ENCODE assay signal across 12 cellular contexts in genomic region chr3:10926441-10926830, GRCh38.
"Had no signal": no experiment of that assay in that cellular context is flagged by ENCODE, and none has a peak within 500 bp of the region (broad histone marks: within the 10 kb centered on the region; RNA-seq: fewer than 3 reads in every experiment).

No MANE protein-coding gene starts in this region.

- H3K9me3 Mint-ChIP-seq: activated CD4-positive, alpha-beta T cell treated with anti-CD3 and anti-CD28 coated beads, Interleukin-2, amount 10 ng/mL, durations not matched to agents 24 days and 14 days; neural progenitor cell had no signal

- H3K4me3 Mint-ChIP-seq: activated CD4-positive, alpha-beta T cell treated with anti-CD3 and anti-CD28 coated beads, Interleukin-2, amount 10 ng/mL, durations not matched to agents 24 days and 14 days; neural progenitor cell had no signal

- H3K4me3 ChIP-seq: dorsolateral prefrontal cortex, neural progenitor cell, tibial nerve, vagina had no signal

- H3K27ac ChIP-seq: neural progenitor cell, parathyroid adenoma, tibial nerve, vagina had no signal

- H3K27ac Mint-ChIP-seq: activated CD4-positive, alpha-beta T cell treated with anti-CD3 and anti-CD28 coated beads, Interleukin-2, amount 10 ng/mL, durations not matched to agents 24 days and 14 days; neural progenitor cell had no signal

- H3K4me1 Mint-ChIP-seq: activated CD4-positive, alpha-beta T cell treated with anti-CD3 and anti-CD28 coated beads, Interleukin-2, amount 10 ng/mL, durations not matched to agents 24 days and 14 days had no signal

- DNase-seq: activated CD4-positive, alpha-beta T cell treated with anti-CD3 and anti-CD28 coated beads, Interleukin-2, amount 10 ng/mL, durations not matched to agents 24 days and 14 days; activated CD4-positive, CD25-positive, alpha-beta regulatory T cell; activated naive CD4-positive, alpha-beta T cell treated with Interleukin-2 at 50 U/mL for 16 hours; foreskin fibroblast; stimulated activated CD4-positive, alpha-beta T cell treated with anti-CD3 and anti-CD28 coated beads, Interleukin-4, amount 100 ng/mL, for 24 hours; stimulated activated naive CD4-positive, alpha-beta T cell; SW 1271 had no signal

- H3K4me1 ChIP-seq: parathyroid adenoma, tibial nerve had no signal

- H3K9me3 ChIP-seq: vagina had no signal

- H3K36me3 ChIP-seq: neural progenitor cell, tibial nerve, vagina had no signal

- H3K36me3 Mint-ChIP-seq: neural progenitor cell had no signal

- H3K27me3 ChIP-seq: dorsolateral prefrontal cortex, tibial nerve, vagina had no signal
